In the genomic region with DNA sequence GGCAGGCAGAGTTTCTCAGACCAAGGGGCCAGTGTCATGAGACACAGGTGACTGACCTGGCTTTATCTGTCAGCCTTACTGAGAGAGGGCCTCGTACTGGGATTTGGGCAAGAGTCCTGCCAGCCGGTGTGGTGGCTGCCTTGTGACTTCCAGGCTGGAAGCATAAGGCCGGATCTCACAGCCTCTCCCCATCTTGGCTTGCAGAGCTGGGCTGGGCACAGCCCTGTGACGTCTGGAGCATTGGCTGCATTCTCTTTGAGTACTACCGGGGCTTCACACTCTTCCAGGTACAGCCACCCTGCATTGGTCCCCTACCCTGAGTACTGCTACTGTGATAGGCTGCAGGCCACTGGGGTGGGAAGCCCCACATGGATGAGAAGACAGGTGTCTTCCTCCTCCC, we compare ENCODE assay signal across 1 cellular context.
TF ChIP-seq lines count a peak whose summit lies in the region.

No MANE protein-coding gene starts in this region.

TF ChIP-seq in K562, 482 proteins besides CTCF, POLR2A, EP300 and RAD21:
- TF ChIP-seq POLR2G (IDR thresholded peaks at IDR 0.05; ENCODE audit: low read depth, low read length) (0 out of 2 replicates have a peak, but pooled peaks have one; percentile 29), BRF1 (IDR thresholded peaks at IDR 0.05; ENCODE audit: borderline replicate concordance, extremely low read depth, insufficient read length) (no peak), SP2 (IDR thresholded peaks at IDR 0.05; ENCODE audit: extremely low read depth, low read depth, low read length, poor library complexity, severe bottlenecking) (no peak)
